In the genomic region with DNA sequence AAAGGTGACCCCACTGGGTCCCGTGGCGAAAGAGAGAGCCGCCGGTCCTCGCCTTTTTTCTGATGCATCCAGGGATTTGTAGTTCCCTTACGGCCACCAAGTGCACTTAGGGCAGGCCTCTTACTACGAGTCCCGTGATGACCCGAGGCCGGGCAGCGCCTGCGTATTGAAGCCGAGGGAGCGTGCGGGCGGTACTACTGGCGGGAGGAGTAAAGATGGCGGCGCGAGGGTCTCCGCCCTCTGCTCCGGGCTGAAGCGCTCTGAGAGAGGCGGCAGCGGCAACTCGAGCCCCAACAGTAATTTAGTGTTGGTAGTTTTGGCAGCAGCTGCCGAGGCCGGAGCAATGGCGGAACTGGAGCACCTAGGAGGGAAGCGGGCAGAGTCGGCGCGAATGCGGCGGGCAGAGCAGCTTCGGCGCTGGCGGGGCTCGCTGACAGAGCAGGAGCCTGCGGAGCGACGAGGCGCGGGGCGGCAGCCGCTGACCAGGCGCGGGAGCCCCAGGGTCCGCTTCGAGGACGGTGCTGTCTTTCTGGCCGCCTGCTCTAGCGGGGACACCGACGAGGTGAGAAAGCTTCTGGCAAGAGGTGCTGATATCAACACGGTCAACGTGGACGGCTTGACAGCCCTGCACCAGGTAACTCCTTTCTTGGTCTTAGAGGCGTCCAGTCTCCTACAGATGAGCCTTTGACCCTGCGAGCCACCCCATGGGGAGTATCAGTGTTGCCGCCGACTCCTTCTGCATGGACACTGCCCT, we compare ENCODE assay signal across 8 cellular contexts. TPM values are rescaled to one million over a fixed set of nuclear protein-coding genes. Genes with fewer than 3 reads are reported as not detected.
A peak's percentile ranks its signal among the peaks of the same experiment; 100 is the strongest.
DNase-seq lines count a peak whose midpoint lies in the region; ATAC-seq and TF ChIP-seq lines count a peak whose summit lies in the region.

A gene with protein sequence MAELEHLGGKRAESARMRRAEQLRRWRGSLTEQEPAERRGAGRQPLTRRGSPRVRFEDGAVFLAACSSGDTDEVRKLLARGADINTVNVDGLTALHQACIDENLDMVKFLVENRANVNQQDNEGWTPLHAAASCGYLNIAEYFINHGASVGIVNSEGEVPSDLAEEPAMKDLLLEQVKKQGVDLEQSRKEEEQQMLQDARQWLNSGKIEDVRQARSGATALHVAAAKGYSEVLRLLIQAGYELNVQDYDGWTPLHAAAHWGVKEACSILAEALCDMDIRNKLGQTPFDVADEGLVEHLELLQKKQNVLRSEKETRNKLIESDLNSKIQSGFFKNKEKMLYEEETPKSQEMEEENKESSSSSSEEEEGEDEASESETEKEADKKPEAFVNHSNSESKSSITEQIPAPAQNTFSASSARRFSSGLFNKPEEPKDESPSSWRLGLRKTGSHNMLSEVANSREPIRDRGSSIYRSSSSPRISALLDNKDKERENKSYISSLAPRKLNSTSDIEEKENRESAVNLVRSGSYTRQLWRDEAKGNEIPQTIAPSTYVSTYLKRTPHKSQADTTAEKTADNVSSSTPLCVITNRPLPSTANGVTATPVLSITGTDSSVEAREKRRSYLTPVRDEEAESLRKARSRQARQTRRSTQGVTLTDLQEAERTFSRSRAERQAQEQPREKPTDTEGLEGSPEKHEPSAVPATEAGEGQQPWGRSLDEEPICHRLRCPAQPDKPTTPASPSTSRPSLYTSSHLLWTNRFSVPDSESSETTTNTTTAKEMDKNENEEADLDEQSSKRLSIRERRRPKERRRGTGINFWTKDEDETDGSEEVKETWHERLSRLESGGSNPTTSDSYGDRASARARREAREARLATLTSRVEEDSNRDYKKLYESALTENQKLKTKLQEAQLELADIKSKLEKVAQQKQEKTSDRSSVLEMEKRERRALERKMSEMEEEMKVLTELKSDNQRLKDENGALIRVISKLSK (plus strand): TSS at position 191 of the 754 bp plus-strand sequence. CDS start 153 bp downstream, at position 344.

- H3K79me2 ChIP-seq in SK-N-SH (ENCODE audit: insufficient read depth): peaks cover 38% of the 10 kb centered on the region

- H3K27ac ChIP-seq in SK-N-SH (ENCODE audit: low read depth in 2 of 2, low read length in 1 of 2) (peak within 1 kb of the TSS; percentile 76 to 85), temporal lobe (ENCODE audit: low read depth, low read length) (peak within 1 kb of the TSS; percentile 82)

- peak; percentile 98 for ATAC-seq in HG02571 (IDR thresholded peaks at IDR 0.05; ENCODE audit: unreplicated experiment)

- H3F3A ChIP-seq in SK-N-SH (replicated peaks; ENCODE audit: insufficient read depth): no peaks in the 10 kb centered on the region

- POLR2A ChIA-PET in SK-N-SH (lab: Yijun Ruan, JAX): interaction anchor here (0.5 to 0.7 kb wide), 2 partner anchors 146 to 350 kb away, joined by 3 read pairs; no protein-coding TSS in a partner anchor

- under 1% methylated on average over 26 of the region's 62 CpGs for WGBS in SK-N-SH (ENCODE audit: low lambda C conversion rate)

- peak within 1 kb of the TSS; percentile 92 for H3K4me2 ChIP-seq in SK-N-SH

- no peaks in the 10 kb centered on the region for H3K27me3 ChIP-seq in SK-N-SH (ENCODE audit: insufficient read depth)

- no peak for TF ChIP-seq CTCF in SK-N-SH (IDR thresholded peaks at IDR 0.05)

- peak within 1 kb of the TSS; percentile 86 for H2AFZ ChIP-seq in SK-N-SH (ENCODE audit: low read depth)

- H3K4me1 ChIP-seq in SK-N-SH (ENCODE audit: control insufficient read depth in 1 of 2, insufficient read depth in 2 of 2, low read depth in 1 of 2, low read length in 1 of 2): peaks cover 5 to 8% of the 10 kb centered on the region in 2 experiments; a peak in 3 of 4 replicates

- H4K20me1 ChIP-seq in SK-N-SH (ENCODE audit: insufficient read depth): no peaks in the 10 kb centered on the region

- no peaks in the 10 kb centered on the region for H3K9me2 ChIP-seq in SK-N-SH

- no peaks in the 10 kb centered on the region for H3K9me3 ChIP-seq in SK-N-SH

- H3K9ac ChIP-seq in SK-N-SH: peak within 1 kb of the TSS; percentile 77

- peak within 1 kb of the TSS; percentile 86 to 99 for H3K4me3 ChIP-seq in SK-N-SH (ENCODE audit: low read depth in 2 of 2, low read length in 1 of 2)

- TF ChIP-seq EP300 in SK-N-SH (IDR thresholded peaks at IDR 0.05; ENCODE audit: borderline replicate concordance in 1 of 2, low read depth in 1 of 2, low read length in 1 of 2): no peak

- TF ChIP-seq RAD21 in SK-N-SH (IDR thresholded peaks at IDR 0.05; ENCODE audit: low read length): no peak

- DNase-seq in GM04504 (ENCODE audit: low read depth) (peak; percentile 99), NCI-H1048 (lab: John Stamatoyannopoulos, UW) (peak; percentile 100), SK-N-SH (peak; percentile 89), globus pallidus (ENCODE audit: low spot score) (peak; percentile 100), occipital lobe (lab: John Stamatoyannopoulos, UW) (peak; percentile 98)
- DNase-seq in activated naive CD4-positive, alpha-beta T cell treated with anti-CD3 and anti-CD28 coated beads, Interleukin-2, amount 50 U/mL, for 16 hours: peak; percentile 96

- no peaks in the 10 kb centered on the region for H3K36me3 ChIP-seq in SK-N-SH (replicated peaks in 1 of 2; ENCODE audit: control insufficient read depth in 1 of 2, insufficient read depth in 2 of 2, low read length in 1 of 2)

- CTCF ChIA-PET in SK-N-SH (lab: Yijun Ruan, JAX): interaction anchor here (0.9 to 1.9 kb wide), 4 partner anchors 19 to 371 kb away, joined by 3 to 6 read pairs (median 5); no protein-coding TSS in a partner anchor

TF ChIP-seq in SK-N-SH, 30 proteins besides CTCF, POLR2A, EP300 and RAD21 (continues in another document):
- TF ChIP-seq YY1 (IDR thresholded peaks at IDR 0.05; ENCODE audit: low read depth) (peak; percentile 98), POLR2AphosphoS5 (IDR thresholded peaks at IDR 0.05; ENCODE audit: low read depth, low read length) (no peak; the same call in 1 of the 2 replicates), RCOR1 (IDR thresholded peaks at IDR 0.05; ENCODE audit: low read length) (no peak), TAF1 (IDR thresholded peaks at IDR 0.05; ENCODE audit: borderline replicate concordance, low read depth, low read length) (peak; percentile 93), NRF1 (IDR thresholded peaks at IDR 0.05; ENCODE audit: low read depth, low read length) (peak; percentile 89), JUND (IDR thresholded peaks at IDR 0.05) (no peak), FOSL2 (IDR thresholded peaks at IDR 0.05; ENCODE audit: borderline replicate concordance, low read depth) (no peak), RFX5 (IDR thresholded peaks at IDR 0.05; ENCODE audit: low read length) (no peak), FOXJ3 (CRISPR knock-in tag; IDR thresholded peaks at IDR 0.05) (no peak), TEAD4 (IDR thresholded peaks at IDR 0.05; ENCODE audit: borderline replicate concordance, insufficient read depth) (no peak), CHD2 (IDR thresholded peaks at IDR 0.05; ENCODE audit: low read length, partially characterized antibody) (peak; percentile 96), RXRA (IDR thresholded peaks at IDR 0.05; ENCODE audit: borderline replicate concordance, low read depth) (no peak)
- TF ChIP-seq, protein P1, sequence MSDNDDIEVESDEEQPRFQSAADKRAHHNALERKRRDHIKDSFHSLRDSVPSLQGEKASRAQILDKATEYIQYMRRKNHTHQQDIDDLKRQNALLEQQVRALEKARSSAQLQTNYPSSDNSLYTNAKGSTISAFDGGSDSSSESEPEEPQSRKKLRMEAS (IDR thresholded peaks at IDR 0.05; ENCODE audit: low read depth): no peak
- TF ChIP-seq, protein P2, sequence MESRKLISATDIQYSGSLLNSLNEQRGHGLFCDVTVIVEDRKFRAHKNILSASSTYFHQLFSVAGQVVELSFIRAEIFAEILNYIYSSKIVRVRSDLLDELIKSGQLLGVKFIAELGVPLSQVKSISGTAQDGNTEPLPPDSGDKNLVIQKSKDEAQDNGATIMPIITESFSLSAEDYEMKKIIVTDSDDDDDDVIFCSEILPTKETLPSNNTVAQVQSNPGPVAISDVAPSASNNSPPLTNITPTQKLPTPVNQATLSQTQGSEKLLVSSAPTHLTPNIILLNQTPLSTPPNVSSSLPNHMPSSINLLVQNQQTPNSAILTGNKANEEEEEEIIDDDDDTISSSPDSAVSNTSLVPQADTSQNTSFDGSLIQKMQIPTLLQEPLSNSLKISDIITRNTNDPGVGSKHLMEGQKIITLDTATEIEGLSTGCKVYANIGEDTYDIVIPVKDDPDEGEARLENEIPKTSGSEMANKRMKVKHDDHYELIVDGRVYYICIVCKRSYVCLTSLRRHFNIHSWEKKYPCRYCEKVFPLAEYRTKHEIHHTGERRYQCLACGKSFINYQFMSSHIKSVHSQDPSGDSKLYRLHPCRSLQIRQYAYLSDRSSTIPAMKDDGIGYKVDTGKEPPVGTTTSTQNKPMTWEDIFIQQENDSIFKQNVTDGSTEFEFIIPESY (IDR thresholded peaks at IDR 0.05; ENCODE audit: borderline replicate concordance, low read depth): peak; percentile 89
- TF ChIP-seq, protein P3, sequence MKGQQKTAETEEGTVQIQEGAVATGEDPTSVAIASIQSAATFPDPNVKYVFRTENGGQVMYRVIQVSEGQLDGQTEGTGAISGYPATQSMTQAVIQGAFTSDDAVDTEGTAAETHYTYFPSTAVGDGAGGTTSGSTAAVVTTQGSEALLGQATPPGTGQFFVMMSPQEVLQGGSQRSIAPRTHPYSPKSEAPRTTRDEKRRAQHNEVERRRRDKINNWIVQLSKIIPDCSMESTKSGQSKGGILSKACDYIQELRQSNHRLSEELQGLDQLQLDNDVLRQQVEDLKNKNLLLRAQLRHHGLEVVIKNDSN (IDR thresholded peaks at IDR 0.05; ENCODE audit: borderline replicate concordance, low read depth): peak; percentile 82

RNA-seq across cellular contexts. Expression of the gene that starts here (rescaled TPM):
- 2.8 and 5.3 TPM in 2 replicates for polyA plus RNA-seq in SK-N-SH (2012; rRNA removed)
- polyA plus RNA-seq in SK-N-SH (2012; cell fraction: cytosol; rRNA removed): 2.5 and 3.5 TPM in 2 replicates
- polyA plus RNA-seq in SK-N-SH (2012; cell fraction: nucleus; rRNA removed): 12.3 and 12.6 TPM in 2 replicates
- total RNA-seq in occipital lobe: 30.4 TPM
- total RNA-seq in temporal lobe: 30.5 TPM

Comparison
In these comparisons a context has a peak if more than half of its experiments do, and no peak if none do; other contexts are left out.
1. Peak in every context shown above with its lines: DNase-seq, ATAC-seq, H3K4me3 ChIP-seq and H3K27ac ChIP-seq.